ENCODE assay signal across 1 cellular context in the genomic region with DNA sequence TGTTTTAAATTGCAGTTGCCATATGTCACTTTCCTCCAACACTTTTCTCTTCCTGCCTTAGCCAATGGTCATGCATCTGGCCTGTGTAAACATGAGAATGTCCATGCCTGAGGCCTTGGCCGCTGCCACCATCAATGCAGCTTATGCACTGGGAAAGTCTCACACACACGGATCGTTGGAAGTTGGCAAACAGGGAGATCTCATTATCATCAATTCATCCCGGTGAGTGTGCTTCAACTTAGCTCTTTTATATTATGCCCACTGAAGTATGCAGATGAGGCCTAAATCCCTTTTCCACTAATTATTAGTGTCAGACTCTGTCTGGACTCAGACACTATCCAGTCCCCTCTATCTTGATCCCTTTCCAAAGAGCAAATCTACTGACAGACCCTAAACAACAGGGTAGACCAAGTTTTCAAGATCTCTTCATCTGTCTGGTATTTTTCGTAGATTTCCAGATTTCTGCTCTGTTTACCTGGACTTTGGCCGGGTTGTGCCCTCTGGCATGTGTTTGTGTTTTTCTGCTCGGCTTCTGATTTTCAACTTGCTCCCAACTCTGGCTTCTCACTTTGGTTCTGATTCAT.
TF ChIP-seq lines count a peak whose summit lies in the region.

No MANE protein-coding gene starts in this region.

TF ChIP-seq in HepG2, 621 proteins besides CTCF, POLR2A, EP300 and RAD21 (continued from another document and continues in another):
- TF ChIP-seq, protein P1, sequence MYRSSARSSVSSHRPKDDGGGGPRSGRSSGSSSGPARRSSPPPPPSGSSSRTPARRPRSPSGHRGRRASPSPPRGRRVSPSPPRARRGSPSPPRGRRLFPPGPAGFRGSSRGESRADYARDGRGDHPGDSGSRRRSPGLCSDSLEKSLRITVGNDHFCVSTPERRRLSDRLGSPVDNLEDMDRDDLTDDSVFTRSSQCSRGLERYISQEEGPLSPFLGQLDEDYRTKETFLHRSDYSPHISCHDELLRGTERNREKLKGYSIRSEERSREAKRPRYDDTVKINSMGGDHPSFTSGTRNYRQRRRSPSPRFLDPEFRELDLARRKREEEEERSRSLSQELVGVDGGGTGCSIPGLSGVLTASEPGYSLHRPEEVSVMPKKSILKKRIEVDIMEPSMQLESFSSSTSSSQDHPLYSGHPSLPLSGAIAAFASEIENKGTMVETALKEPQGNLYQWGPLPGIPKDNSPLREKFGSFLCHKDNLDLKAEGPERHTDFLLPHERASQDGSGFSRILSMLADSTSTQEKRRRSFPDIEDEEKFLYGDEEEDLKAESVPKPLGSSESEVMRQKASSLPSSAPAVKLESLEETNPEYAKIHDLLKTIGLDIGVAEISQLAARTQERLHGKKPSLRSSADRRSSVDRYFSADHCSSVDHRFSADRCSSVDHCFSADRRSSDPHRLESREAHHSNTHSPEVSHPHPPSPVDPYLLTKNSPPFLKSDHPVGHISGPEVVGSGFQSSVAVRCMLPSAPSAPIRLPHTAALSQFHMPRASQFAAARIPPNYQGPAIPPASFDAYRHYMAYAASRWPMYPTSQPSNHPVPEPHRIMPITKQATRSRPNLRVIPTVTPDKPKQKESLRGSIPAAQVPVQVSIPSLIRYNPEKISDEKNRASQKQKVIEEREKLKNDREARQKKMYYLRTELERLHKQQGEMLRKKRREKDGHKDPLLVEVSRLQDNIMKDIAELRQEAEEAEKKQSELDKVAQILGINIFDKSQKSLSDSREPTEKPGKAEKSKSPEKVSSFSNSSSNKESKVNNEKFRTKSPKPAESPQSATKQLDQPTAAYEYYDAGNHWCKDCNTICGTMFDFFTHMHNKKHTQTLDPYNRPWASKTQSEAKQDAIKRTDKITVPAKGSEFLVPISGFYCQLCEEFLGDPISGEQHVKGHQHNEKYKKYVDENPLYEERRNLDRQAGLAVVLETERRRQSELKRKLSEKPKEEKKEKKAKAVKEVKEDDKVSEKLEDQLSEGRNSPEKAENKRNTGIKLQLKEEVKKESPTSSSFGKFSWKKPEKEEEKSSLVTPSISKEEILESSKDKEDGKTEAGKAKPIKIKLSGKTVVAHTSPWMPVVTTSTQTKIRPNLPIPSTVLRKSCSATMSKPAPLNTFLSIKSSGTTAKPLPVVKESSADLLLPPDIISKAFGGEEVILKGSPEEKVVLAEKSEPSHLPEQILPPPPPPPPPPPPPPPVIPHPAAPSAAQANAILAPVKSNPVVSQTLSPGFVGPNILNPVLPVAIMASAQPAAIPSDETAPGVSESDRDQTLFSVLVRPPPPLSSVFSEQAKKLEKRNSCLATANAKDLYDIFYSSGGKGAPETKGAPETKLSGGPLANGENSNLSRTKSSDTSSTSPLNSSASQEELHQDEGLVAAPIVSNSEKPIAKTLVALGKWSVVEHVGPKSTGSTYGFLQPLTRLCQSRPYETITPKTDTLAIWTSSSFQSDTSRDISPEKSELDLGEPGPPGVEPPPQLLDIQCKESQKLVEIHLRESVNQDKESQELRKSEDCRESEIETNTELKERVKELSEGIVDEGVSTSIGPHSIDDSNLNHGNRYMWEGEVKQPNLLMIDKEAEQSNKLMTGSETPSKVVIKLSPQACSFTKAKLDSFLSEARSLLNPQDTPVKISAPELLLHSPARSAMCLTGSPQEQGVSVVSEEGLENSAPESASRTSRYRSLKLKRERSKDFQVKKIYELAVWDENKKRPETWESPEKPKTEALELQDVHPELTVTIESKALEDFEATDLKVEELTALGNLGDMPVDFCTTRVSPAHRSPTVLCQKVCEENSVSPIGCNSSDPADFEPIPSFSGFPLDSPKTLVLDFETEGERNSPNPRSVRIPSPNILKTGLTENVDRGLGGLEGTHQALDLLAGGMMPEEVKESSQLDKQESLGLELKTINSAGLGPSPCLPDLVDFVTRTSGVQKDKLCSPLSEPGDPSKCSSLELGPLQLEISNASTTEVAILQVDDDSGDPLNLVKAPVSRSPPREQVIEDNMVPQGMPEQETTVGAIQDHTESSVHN (CRISPR knock-in tag; IDR thresholded peaks at IDR 0.05), result no peak
- TF ChIP-seq ZKSCAN1 (IDR thresholded peaks at IDR 0.05; ENCODE audit: low read length), result no peak
- 0 out of 2 replicates have a peak, but pooled peaks have one; percentile 38 for TF ChIP-seq WIZ (CRISPR knock-in tag; IDR thresholded peaks at IDR 0.05)
- TF ChIP-seq, protein P2, sequence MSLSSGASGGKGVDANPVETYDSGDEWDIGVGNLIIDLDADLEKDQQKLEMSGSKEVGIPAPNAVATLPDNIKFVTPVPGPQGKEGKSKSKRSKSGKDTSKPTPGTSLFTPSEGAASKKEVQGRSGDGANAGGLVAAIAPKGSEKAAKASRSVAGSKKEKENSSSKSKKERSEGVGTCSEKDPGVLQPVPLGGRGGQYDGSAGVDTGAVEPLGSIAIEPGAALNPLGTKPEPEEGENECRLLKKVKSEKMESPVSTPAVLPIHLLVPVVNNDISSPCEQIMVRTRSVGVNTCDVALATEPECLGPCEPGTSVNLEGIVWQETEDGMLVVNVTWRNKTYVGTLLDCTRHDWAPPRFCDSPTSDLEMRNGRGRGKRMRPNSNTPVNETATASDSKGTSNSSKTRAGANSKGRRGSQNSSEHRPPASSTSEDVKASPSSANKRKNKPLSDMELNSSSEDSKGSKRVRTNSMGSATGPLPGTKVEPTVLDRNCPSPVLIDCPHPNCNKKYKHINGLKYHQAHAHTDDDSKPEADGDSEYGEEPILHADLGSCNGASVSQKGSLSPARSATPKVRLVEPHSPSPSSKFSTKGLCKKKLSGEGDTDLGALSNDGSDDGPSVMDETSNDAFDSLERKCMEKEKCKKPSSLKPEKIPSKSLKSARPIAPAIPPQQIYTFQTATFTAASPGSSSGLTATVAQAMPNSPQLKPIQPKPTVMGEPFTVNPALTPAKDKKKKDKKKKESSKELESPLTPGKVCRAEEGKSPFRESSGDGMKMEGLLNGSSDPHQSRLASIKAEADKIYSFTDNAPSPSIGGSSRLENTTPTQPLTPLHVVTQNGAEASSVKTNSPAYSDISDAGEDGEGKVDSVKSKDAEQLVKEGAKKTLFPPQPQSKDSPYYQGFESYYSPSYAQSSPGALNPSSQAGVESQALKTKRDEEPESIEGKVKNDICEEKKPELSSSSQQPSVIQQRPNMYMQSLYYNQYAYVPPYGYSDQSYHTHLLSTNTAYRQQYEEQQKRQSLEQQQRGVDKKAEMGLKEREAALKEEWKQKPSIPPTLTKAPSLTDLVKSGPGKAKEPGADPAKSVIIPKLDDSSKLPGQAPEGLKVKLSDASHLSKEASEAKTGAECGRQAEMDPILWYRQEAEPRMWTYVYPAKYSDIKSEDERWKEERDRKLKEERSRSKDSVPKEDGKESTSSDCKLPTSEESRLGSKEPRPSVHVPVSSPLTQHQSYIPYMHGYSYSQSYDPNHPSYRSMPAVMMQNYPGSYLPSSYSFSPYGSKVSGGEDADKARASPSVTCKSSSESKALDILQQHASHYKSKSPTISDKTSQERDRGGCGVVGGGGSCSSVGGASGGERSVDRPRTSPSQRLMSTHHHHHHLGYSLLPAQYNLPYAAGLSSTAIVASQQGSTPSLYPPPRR (CRISPR knock-in tag; IDR thresholded peaks at IDR 0.05; ENCODE audit: borderline replicate concordance), result 0 out of 2 replicates have a peak, but pooled peaks have one; percentile 63
- TF ChIP-seq ZNF441 (CRISPR knock-in tag; IDR thresholded peaks at IDR 0.05; ENCODE audit: borderline replicate concordance), result peak; percentile 63; the same call in 1 of the 2 replicates
- TF ChIP-seq, protein P3, sequence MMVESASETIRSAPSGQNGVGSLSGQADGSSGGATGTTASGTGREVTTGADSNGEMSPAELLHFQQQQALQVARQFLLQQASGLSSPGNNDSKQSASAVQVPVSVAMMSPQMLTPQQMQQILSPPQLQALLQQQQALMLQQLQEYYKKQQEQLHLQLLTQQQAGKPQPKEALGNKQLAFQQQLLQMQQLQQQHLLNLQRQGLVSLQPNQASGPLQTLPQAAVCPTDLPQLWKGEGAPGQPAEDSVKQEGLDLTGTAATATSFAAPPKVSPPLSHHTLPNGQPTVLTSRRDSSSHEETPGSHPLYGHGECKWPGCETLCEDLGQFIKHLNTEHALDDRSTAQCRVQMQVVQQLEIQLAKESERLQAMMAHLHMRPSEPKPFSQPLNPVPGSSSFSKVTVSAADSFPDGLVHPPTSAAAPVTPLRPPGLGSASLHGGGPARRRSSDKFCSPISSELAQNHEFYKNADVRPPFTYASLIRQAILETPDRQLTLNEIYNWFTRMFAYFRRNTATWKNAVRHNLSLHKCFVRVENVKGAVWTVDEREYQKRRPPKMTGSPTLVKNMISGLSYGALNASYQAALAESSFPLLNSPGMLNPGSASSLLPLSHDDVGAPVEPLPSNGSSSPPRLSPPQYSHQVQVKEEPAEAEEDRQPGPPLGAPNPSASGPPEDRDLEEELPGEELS (CRISPR knock-in tag; IDR thresholded peaks at IDR 0.05), result peak; percentile 75
- no peak for TF ChIP-seq SATB2 (CRISPR knock-in tag; IDR thresholded peaks at IDR 0.05)
- TF ChIP-seq, protein P4, sequence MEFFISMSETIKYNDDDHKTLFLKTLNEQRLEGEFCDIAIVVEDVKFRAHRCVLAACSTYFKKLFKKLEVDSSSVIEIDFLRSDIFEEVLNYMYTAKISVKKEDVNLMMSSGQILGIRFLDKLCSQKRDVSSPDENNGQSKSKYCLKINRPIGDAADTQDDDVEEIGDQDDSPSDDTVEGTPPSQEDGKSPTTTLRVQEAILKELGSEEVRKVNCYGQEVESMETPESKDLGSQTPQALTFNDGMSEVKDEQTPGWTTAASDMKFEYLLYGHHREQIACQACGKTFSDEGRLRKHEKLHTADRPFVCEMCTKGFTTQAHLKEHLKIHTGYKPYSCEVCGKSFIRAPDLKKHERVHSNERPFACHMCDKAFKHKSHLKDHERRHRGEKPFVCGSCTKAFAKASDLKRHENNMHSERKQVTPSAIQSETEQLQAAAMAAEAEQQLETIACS (CRISPR knock-in tag; IDR thresholded peaks at IDR 0.05), result no peak
- no peak for TF ChIP-seq MTA3 (CRISPR knock-in tag; IDR thresholded peaks at IDR 0.05)
- TF ChIP-seq ZNF570 (CRISPR knock-in tag; IDR thresholded peaks at IDR 0.05; ENCODE audit: borderline replicate concordance), result no peak
- no peak for TF ChIP-seq STAT5B (CRISPR knock-in tag; IDR thresholded peaks at IDR 0.05)
- TF ChIP-seq ZNF329 (CRISPR knock-in tag; IDR thresholded peaks at IDR 0.05; ENCODE audit: low read depth), result no peak
- TF ChIP-seq NKX3-1 (CRISPR knock-in tag; IDR thresholded peaks at IDR 0.05), result no peak
- TF ChIP-seq JARID2 (CRISPR knock-in tag; IDR thresholded peaks at IDR 0.05; ENCODE audit: insufficient replicate concordance), result no peak
- peak; percentile 49; the same call in 1 of the 2 replicates for TF ChIP-seq ETV5 (CRISPR knock-in tag; IDR thresholded peaks at IDR 0.05; ENCODE audit: borderline replicate concordance)
- TF ChIP-seq SRF (IDR thresholded peaks at IDR 0.05; ENCODE audit: low read depth, low read length), result no peak
- peak; percentile 22; the same call in 1 of the 2 replicates for TF ChIP-seq MXD4 (CRISPR knock-in tag; IDR thresholded peaks at IDR 0.05)
- TF ChIP-seq NFATC3 (CRISPR knock-in tag; IDR thresholded peaks at IDR 0.05), result no peak
- TF ChIP-seq POLR2AphosphoS5 (IDR thresholded peaks at IDR 0.05; ENCODE audit: low read depth, low read length), result no peak; the same call in 1 of the 2 replicates
- TF ChIP-seq, protein P5, sequence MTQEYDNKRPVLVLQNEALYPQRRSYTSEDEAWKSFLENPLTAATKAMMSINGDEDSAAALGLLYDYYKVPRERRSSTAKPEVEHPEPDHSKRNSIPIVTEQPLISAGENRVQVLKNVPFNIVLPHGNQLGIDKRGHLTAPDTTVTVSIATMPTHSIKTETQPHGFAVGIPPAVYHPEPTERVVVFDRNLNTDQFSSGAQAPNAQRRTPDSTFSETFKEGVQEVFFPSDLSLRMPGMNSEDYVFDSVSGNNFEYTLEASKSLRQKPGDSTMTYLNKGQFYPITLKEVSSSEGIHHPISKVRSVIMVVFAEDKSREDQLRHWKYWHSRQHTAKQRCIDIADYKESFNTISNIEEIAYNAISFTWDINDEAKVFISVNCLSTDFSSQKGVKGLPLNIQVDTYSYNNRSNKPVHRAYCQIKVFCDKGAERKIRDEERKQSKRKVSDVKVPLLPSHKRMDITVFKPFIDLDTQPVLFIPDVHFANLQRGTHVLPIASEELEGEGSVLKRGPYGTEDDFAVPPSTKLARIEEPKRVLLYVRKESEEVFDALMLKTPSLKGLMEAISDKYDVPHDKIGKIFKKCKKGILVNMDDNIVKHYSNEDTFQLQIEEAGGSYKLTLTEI (CRISPR knock-in tag; conservative IDR thresholded peaks at IDR 0.05), result no peak
- TF ChIP-seq U2AF2 (IDR thresholded peaks at IDR 0.05; ENCODE audit: low read depth, low read length), result no peak
- no peak for TF ChIP-seq XRCC5 (optimal IDR thresholded peaks at IDR 0.05; ENCODE audit: low read length)
- TF ChIP-seq, protein P6, sequence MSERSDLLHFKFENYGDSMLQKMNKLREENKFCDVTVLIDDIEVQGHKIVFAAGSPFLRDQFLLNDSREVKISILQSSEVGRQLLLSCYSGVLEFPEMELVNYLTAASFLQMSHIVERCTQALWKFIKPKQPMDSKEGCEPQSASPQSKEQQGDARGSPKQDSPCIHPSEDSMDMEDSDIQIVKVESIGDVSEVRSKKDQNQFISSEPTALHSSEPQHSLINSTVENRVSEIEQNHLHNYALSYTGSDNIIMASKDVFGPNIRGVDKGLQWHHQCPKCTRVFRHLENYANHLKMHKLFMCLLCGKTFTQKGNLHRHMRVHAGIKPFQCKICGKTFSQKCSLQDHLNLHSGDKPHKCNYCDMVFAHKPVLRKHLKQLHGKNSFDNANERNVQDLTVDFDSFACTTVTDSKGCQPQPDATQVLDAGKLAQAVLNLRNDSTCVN (CRISPR knock-in tag; IDR thresholded peaks at IDR 0.05; ENCODE audit: borderline replicate concordance), result no peak; the same call in 1 of the 2 replicates
- no peak for TF ChIP-seq ZNF776 (CRISPR knock-in tag; IDR thresholded peaks at IDR 0.05)
- no peak for TF ChIP-seq ZNF121 (CRISPR knock-in tag; IDR thresholded peaks at IDR 0.05)
- no peak for TF ChIP-seq ZNF549 (CRISPR knock-in tag; IDR thresholded peaks at IDR 0.05)
- no peak for TF ChIP-seq YEATS4 (CRISPR knock-in tag; IDR thresholded peaks at IDR 0.05; ENCODE audit: borderline replicate concordance)
- TF ChIP-seq POLR2AphosphoS2 (IDR thresholded peaks at IDR 0.05; ENCODE audit: low read depth, low read length), result no peak
- TF ChIP-seq, protein P7, sequence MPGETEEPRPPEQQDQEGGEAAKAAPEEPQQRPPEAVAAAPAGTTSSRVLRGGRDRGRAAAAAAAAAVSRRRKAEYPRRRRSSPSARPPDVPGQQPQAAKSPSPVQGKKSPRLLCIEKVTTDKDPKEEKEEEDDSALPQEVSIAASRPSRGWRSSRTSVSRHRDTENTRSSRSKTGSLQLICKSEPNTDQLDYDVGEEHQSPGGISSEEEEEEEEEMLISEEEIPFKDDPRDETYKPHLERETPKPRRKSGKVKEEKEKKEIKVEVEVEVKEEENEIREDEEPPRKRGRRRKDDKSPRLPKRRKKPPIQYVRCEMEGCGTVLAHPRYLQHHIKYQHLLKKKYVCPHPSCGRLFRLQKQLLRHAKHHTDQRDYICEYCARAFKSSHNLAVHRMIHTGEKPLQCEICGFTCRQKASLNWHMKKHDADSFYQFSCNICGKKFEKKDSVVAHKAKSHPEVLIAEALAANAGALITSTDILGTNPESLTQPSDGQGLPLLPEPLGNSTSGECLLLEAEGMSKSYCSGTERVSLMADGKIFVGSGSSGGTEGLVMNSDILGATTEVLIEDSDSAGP (CRISPR knock-in tag; IDR thresholded peaks at IDR 0.05; ENCODE audit: borderline replicate concordance), result no peak; the same call in 1 of the 2 replicates
- TF ChIP-seq NR2F1 (CRISPR knock-in tag; IDR thresholded peaks at IDR 0.05), result peak; percentile 70 to 93; a peak in 3 of 4 replicates
- peak; percentile 57 for TF ChIP-seq SOX5 (CRISPR knock-in tag; IDR thresholded peaks at IDR 0.05; ENCODE audit: borderline replicate concordance)
- no peak for TF ChIP-seq GLI4 (CRISPR knock-in tag; IDR thresholded peaks at IDR 0.05; ENCODE audit: borderline replicate concordance)
- no peak for TF ChIP-seq THYN1 (CRISPR knock-in tag; IDR thresholded peaks at IDR 0.05; ENCODE audit: borderline replicate concordance, low read depth)
- TF ChIP-seq ATAD3A (CRISPR knock-in tag; IDR thresholded peaks at IDR 0.05), result no peak
- TF ChIP-seq ZNF510 (CRISPR knock-in tag; IDR thresholded peaks at IDR 0.05; ENCODE audit: low read depth), result no peak
- TF ChIP-seq ZNF777 (CRISPR knock-in tag; IDR thresholded peaks at IDR 0.05), result no peak
- no peak for TF ChIP-seq ZFP62 (CRISPR knock-in tag; IDR thresholded peaks at IDR 0.05)
- TF ChIP-seq ZNF34 (CRISPR knock-in tag; IDR thresholded peaks at IDR 0.05; ENCODE audit: borderline replicate concordance), result no peak
